1 cellular context compared by ENCODE assay signal in genomic region chr5:77391240-77391765, GRCh38.
TF ChIP-seq lines count a peak whose summit lies in the region.

No MANE protein-coding gene starts in this region.

TF ChIP-seq in IMR-90, 13 proteins besides CTCF, POLR2A, EP300 and RAD21:
- TF ChIP-seq ELK1 (IDR thresholded peaks at IDR 0.05; ENCODE audit: borderline replicate concordance, low read depth, low read length) (no peak), MXI1 (IDR thresholded peaks at IDR 0.05; ENCODE audit: borderline replicate concordance, low read depth, low read length) (no peak), RFX5 (IDR thresholded peaks at IDR 0.05; ENCODE audit: low read depth, low read length) (no peak), RCOR1 (IDR thresholded peaks at IDR 0.05; ENCODE audit: insufficient replicate concordance, low read length) (no peak), BHLHE40 (IDR thresholded peaks at IDR 0.05; ENCODE audit: low read depth, low read length) (no peak), FOS (IDR thresholded peaks at IDR 0.05; ENCODE audit: low read depth, low read length) (no peak), SMC3 (IDR thresholded peaks at IDR 0.05; ENCODE audit: low read depth, low read length) (no peak), NFE2L2 (IDR thresholded peaks at IDR 0.05; ENCODE audit: low read depth, low read length) (no peak), CEBPB (IDR thresholded peaks at IDR 0.05; ENCODE audit: low read depth, low read length) (no peak), MAZ (IDR thresholded peaks at IDR 0.05; ENCODE audit: borderline replicate concordance, low read depth, low read length) (no peak), MAFK (IDR thresholded peaks at IDR 0.05; ENCODE audit: low read depth, low read length) (no peak), CHD1 (IDR thresholded peaks at IDR 0.05; ENCODE audit: low read depth, low read length) (no peak), USF2 (IDR thresholded peaks at IDR 0.05; ENCODE audit: low read depth, low read length) (no peak)
